In genomic region chr9:8156336-8156735, GRCh38 we compare ENCODE assay signal across 15 cellular contexts.
A peak's percentile ranks its signal among the peaks of the same experiment; 100 is the strongest.
DNase-seq lines count a peak whose midpoint lies in the region; ATAC-seq and TF ChIP-seq lines count a peak whose summit lies in the region.
"Had no signal": no experiment of that assay in that cellular context is flagged by ENCODE, and none has a peak within 500 bp of the region (broad histone marks: within the 10 kb centered on the region; RNA-seq: fewer than 3 reads in every experiment).

No MANE protein-coding gene starts in this region.

- H3K27me3 ChIP-seq in mammary epithelial cell (ENCODE audit: insufficient read depth, low read length), result no peaks in the 10 kb centered on the region

- H3K4me1 ChIP-seq in mammary epithelial cell (ENCODE audit: insufficient read depth, low read length), result no peaks in the 10 kb centered on the region

- peaks cover 3% of the 10 kb centered on the region for H3K9me3 ChIP-seq in mammary epithelial cell (replicated peaks; ENCODE audit: insufficient read depth, low read length)

- H4K20me1 ChIP-seq in mammary epithelial cell (ENCODE audit: insufficient read depth, low read length), result no peaks in the 10 kb centered on the region

- intact Hi-C loops in mammary epithelial cell (cut with micrococcal nuclease), result no loop called here

- H3K79me2 ChIP-seq in mammary epithelial cell (ENCODE audit: insufficient read depth, low read length), result no peaks in the 10 kb centered on the region

- H3K27ac ChIP-seq in mammary epithelial cell (ENCODE audit: insufficient read depth, low read depth, low read length), result no peak overlapping the region
- H3K27ac ChIP-seq: PC-9 had no signal

- BruUV-seq in mammary epithelial cell (replicated peaks; lab: Mats Ljungman, UMichigan), result no TSS peak

- H3K4me3 ChIP-seq in mammary epithelial cell (replicated peaks in 1 of 3; ENCODE audit: insufficient read depth in 1 of 3, low read depth in 2 of 3, low read length in 3 of 3), result no peak overlapping the region
- H3K4me3 ChIP-seq: PC-9 had no signal

- 0% methylated on average over 2 of the region's 2 CpGs for WGBS in mammary epithelial cell (ENCODE audit: low coverage, missing lambda C conversion rate)

- in situ Hi-C loops in mammary epithelial cell (cut with MboI; ENCODE audit: low sequenced_read_pairs in 2 of 2), result no loop called here

- DNase-seq in globus pallidus (ENCODE audit: low spot score) (peak; percentile 50), putamen (ENCODE audit: low spot score) (peak; percentile 22), mammary epithelial cell (no peak), NCI-H1092 (lab: John Stamatoyannopoulos, UW) (no peak)
- DNase-seq in activated effector memory CD4-positive, alpha-beta T cell treated with Interleukin-2 at 50 U/mL for 16 hours, result no peak
- no peak for DNase-seq in stimulated activated CD4-positive, alpha-beta T cell treated with anti-CD3 and anti-CD28 coated beads, Interleukin-1b, Interleukin-23, amount 100 ng/mL, for 48 hours
- DNase-seq: CD4-positive, CD25-positive, alpha-beta regulatory T cell; DMS53; NCI-H1048; NCI-H1694; NCI-H446; NCI-H748 treated with DMSO at 0.1 percent for 48 hours; PC-9 had no signal

- dilution Hi-C loops in mammary epithelial cell (cut with HindIII; ENCODE audit: low sequenced_read_pairs), result no loop called here

- no peaks in the 10 kb centered on the region for H3K36me3 ChIP-seq in mammary epithelial cell (ENCODE audit: insufficient read depth, low read length)

- H2AFZ ChIP-seq in mammary epithelial cell (ENCODE audit: low read depth, low read length), result no peak overlapping the region
- H2AFZ ChIP-seq: PC-9 had no signal

- no peak overlapping the region for H3K9ac ChIP-seq in mammary epithelial cell (ENCODE audit: insufficient read depth, low read length)

- no peak overlapping the region for H3K4me2 ChIP-seq in mammary epithelial cell (ENCODE audit: insufficient read depth, low read depth, low read length)
- H3K4me2 ChIP-seq: PC-9 had no signal

- CTCF ChIA-PET in mammary epithelial cell (lab: Charles Lee; ENCODE audit: low non-redundant PET), result no interaction called here

- TF ChIP-seq CTCF in mammary epithelial cell (conservative IDR thresholded peaks at IDR 0.05 in 1 of 2, IDR thresholded peaks at IDR 0.05 in 1 of 2; ENCODE audit: extremely low read depth in 1 of 2, insufficient read depth in 1 of 2, low read depth in 1 of 2, low read length in 2 of 2), result no peak

- ATAC-seq in GM18508 (IDR thresholded peaks at IDR 0.05; ENCODE audit: insufficient read depth, unreplicated experiment) (peak; percentile 69), HG03175 (IDR thresholded peaks at IDR 0.05; ENCODE audit: unreplicated experiment) (peak; percentile 61)

Comparison
In these comparisons a context has a peak if more than half of its experiments do, and no peak if none do; other contexts are left out.
1. DNase-seq: peak in globus pallidus (single experiment) and putamen (single experiment); none in mammary epithelial cell (single experiment), activated effector memory CD4-positive, alpha-beta T cell treated with Interleukin-2 at 50 U/mL for 16 hours (single experiment), stimulated activated CD4-positive, alpha-beta T cell treated with anti-CD3 and anti-CD28 coated beads, Interleukin-1b, Interleukin-23, amount 100 ng/mL, for 48 hours (single experiment) and NCI-H1092 (single experiment).